ENCODE assay signal across 12 cellular contexts in the genomic region with DNA sequence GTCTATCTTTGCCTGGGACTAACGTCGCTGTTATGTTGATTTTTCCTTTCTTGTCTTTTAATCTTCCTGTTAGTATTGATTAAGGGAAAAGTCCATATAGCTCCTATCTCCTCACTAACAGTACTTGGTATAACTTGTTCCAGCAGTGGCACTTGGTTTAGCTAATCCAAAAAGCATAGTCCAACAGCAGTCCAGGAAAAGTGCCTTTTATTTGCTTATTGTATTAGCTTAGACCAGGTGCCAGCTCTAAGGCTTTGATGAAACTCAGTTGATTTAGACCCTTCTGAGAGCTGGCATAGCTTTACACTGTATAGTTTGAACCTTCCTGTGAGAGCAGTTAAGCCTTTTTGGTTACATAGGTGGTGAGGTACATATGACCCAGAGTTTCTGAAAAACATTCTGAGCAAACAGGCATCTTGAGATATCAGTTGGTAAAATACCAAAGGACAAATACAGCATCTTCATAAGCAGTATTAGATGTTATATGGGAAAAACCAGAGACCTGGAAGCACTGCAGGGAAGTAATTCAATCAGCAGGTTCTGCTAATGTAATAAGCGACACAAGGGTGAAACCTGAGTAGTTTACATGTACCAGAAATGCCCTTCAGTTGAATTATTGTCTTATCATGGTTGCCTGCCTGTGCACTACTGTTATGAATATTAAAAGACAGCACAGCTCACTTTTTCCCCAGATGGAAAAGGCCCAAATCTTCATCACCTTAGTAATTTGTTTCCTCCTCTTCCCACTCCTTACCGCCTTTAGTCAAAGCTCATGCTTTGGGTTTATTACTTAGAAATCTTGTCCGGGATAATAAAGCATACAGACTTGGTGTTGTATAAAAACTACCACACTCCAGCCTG. TPM values are rescaled to one million over a fixed set of nuclear protein-coding genes. Genes with fewer than 3 reads are reported as not detected.
DNase-seq lines count a peak whose midpoint lies in the region; ATAC-seq and TF ChIP-seq lines count a peak whose summit lies in the region.
"Had no signal": no experiment of that assay in that cellular context is flagged by ENCODE, and none has a peak within 500 bp of the region (broad histone marks: within the 10 kb centered on the region; RNA-seq: fewer than 3 reads in every experiment).

No MANE protein-coding gene starts in this region.

- ATAC-seq in HG03354 (IDR thresholded peaks at IDR 0.05; ENCODE audit: poor library complexity, severe bottlenecking, unreplicated experiment): no peak

- 86 to 91% methylated on average over 5 of the region's 5 CpGs for WGBS in thyroid gland, 2 donors

- no peaks in the 10 kb centered on the region for H3K9me3 ChIP-seq in thyroid gland

- peaks cover 31 to 33% of the 10 kb centered on the region in 2 donors for H3K4me1 ChIP-seq in thyroid gland

- intact Hi-C loops in thyroid gland (cut with DNase I): no loop called here

- H3K4me3 ChIP-seq in thyroid gland (replicated peaks in 1 of 3): no peak overlapping the region
- H3K4me3 ChIP-seq: cardiac muscle cell had no signal

- no peaks in the 10 kb centered on the region for H3K36me3 ChIP-seq in thyroid gland
- H3K36me3 ChIP-seq: cardiac muscle cell had no signal

- H3K27me3 ChIP-seq in thyroid gland: no peaks in the 10 kb centered on the region

- TF ChIP-seq POLR2A in thyroid gland (IDR thresholded peaks at IDR 0.05): no peak

- DNase-seq in NCI-H1417 (lab: John Stamatoyannopoulos, UW) (peak; percentile 13 to 81 (median 71)), NCI-H1417 treated with DMSO at 0.1 percent for 48 hours (lab: John Stamatoyannopoulos, UW) (no peak), DMS79 treated with DMSO at 0.1 percent for 48 hours (lab: John Stamatoyannopoulos, UW) (peak; percentile 76), NCI-H82 treated with DMSO at 0.1 percent for 48 hours (lab: John Stamatoyannopoulos, UW; ENCODE audit: unreplicated experiment) (peak; percentile 100), left kidney (ENCODE audit: low read depth, low spot score) (peak; percentile 41), thyroid gland (no peak), GM19238 (ENCODE audit: insufficient read length, low spot score) (no peak)
- DNase-seq: 8988T, NCI-H1048, trophoblast cell had no signal

- no peak for TF ChIP-seq CTCF in thyroid gland (IDR thresholded peaks at IDR 0.05)

- H3K27ac ChIP-seq in thyroid gland: no peak overlapping the region
- H3K27ac ChIP-seq: cardiac muscle cell had no signal

RNA-seq across cellular contexts. Expression of a gene that starts 13.0 kb away (rescaled TPM):
- 10 to 100 TPM; 10.8 to 17.6 (median 13.6) TPM for total RNA-seq in thyroid gland

Comparison
In these comparisons a context has a peak if more than half of its experiments do, and no peak if none do; other contexts are left out.
1. DNase-seq: peak in NCI-H1417 (3 of 3), DMS79 treated with DMSO at 0.1 percent for 48 hours (single experiment), NCI-H82 treated with DMSO at 0.1 percent for 48 hours (single experiment) and left kidney (single experiment); none in NCI-H1417 treated with DMSO at 0.1 percent for 48 hours (single experiment), thyroid gland (0 of 2) and GM19238 (single experiment).